In the genomic region with DNA sequence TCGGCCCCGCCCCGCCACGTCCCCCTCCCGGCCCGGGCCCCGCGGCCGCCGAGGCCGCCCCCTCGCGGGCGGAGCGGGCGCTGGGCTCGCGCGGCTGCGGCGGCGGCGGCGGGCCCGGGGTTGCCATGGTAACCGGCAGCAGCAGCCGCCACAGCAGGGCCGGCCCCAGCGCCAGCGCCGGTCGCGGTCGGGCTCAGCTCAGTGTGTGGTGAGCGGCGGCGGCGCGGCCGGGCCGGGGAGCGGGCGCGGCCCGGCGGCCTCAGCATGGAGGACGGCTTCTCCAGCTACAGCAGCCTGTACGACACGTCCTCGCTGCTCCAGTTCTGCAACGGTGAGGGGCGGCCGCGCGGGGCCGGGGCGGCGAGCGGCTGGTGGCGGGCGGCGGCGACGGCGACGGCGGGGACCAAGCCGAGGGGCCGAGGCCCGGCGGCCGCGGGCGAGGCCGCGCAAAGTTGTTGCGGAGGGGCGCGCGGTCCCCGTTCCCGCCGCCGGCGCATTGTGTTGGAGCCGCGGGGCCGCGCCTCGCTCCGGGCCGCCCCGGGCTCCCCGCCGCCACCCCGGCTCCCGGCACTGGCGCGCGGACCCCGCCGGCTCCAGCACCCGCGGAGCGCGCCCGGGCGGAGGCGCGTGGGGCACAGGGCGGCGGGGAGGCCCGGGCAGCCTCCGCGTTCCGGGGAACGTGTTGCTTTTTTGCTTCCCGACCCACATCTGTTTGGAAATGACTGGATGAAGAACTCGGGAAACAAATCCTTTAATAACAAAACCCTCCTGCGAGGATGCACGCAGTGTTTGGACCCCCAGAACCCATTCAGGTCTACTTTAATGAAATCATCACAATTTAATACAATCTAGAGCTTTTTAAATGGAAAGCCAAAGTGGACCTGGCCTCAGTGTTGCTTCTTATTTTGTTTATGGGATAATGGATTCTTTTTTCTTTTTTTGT, we compare ENCODE assay signal across 8 cellular contexts.
DNase-seq lines count a peak whose midpoint lies in the region; ATAC-seq lines count a peak whose summit lies in the region.

Gene EML1, plus strand, starts transcription at position 201 of the 943 bp plus-strand sequence. Its CDS starts 64 bp downstream, at position 265.

- peak; percentile 50 for DNase-seq in NCI-H2107 (lab: John Stamatoyannopoulos, UW)
- DNase-seq in NCI-H2107 treated with DMSO at 0.1 percent for 48 hours (lab: John Stamatoyannopoulos, UW; ENCODE audit: unreplicated experiment) = no peak
- DNase-seq in NCI-H2171 treated with DMSO at 0.1 percent for 48 hours (lab: John Stamatoyannopoulos, UW) = peak; percentile 77
- DNase-seq in activated CD4-positive, alpha-beta T cell treated with anti-CD3 and anti-CD28 coated beads, Interleukin-2, amount 50 U/mL, for 24 hours (ENCODE audit: low read depth in 1 of 2, low spot score in 1 of 2) = peak; percentile 44 to 63
- DNase-seq in dedifferentiated amniotic fluid mesenchymal stem cell (ENCODE audit: extremely low spot score) = peak; percentile 72
- peak; percentile 95 for DNase-seq in left kidney (ENCODE audit: low read depth, low spot score)
- DNase-seq in stimulated activated CD4-positive, alpha-beta T cell treated with anti-CD3 and anti-CD28 coated beads, Interleukin-1b, Interleukin-23, amount 100 ng/mL, for 48 hours = peak; percentile 69

- peak; percentile 94 for ATAC-seq in HG02885 (IDR thresholded peaks at IDR 0.05; ENCODE audit: poor library complexity, unreplicated experiment)
